Comparison of ENCODE assay signal across 26 cellular contexts in genomic region chr1:41711581-41711980, GRCh38.
"Had no signal": no experiment of that assay in that cellular context is flagged by ENCODE, and none has a peak within 500 bp of the region (broad histone marks: within the 10 kb centered on the region; RNA-seq: fewer than 3 reads in every experiment).

No MANE protein-coding gene starts in this region.

- H3K27ac ChIP-seq: body of pancreas, colonic mucosa, epithelial cell of prostate, esophagus squamous epithelium, heart right ventricle, left lung, parathyroid adenoma, tibial nerve had no signal

- ATAC-seq: activated CD4-positive, alpha-beta T cell treated with anti-CD3 and anti-CD28 coated beads for 36 hours; activated naive CD4-positive, alpha-beta T cell treated with anti-CD3 and anti-CD28 coated beads, Interleukin-2, amount 50 U/mL, for 72 hours; activated T-cell treated with anti-CD3 and anti-CD28 coated beads, Interleukin-2, amount 50 U/mL, for 72 hours; body of pancreas; heart right ventricle; left lung; naive thymus-derived CD4-positive, alpha-beta T cell; right cardiac atrium had no signal

- H3K9me3 ChIP-seq: body of pancreas, colonic mucosa, esophagus squamous epithelium, heart right ventricle, left lung, tibial nerve had no signal

- H3K36me3 ChIP-seq: colonic mucosa, esophagus squamous epithelium, heart right ventricle, left lung, tibial nerve had no signal

- H3K4me1 ChIP-seq: body of pancreas, colonic mucosa, esophagus squamous epithelium, parathyroid adenoma, tibial nerve had no signal

- H3K4me3 ChIP-seq: body of pancreas, colonic mucosa, esophagus squamous epithelium, heart right ventricle, left lung, lung, tibial nerve had no signal

- H3K27me3 ChIP-seq: body of pancreas, colonic mucosa, esophagus squamous epithelium, heart right ventricle, left lung, tibial nerve had no signal

- H3K4me3 Mint-ChIP-seq: activated CD4-positive, alpha-beta T cell treated with anti-CD3 and anti-CD28 coated beads for 36 hours; activated T-cell treated with anti-CD3 and anti-CD28 coated beads, Interleukin-2, amount 50 U/mL, for 72 hours; naive thymus-derived CD4-positive, alpha-beta T cell; T-helper 2 cell treated with Interferon-gamma antibody and Interleukin-4, amounts not matched to agents 5 μg/mL and 100 μg/mL, for 36 hours had no signal

- H3K9me3 Mint-ChIP-seq: T-helper 2 cell treated with Interferon-gamma antibody and Interleukin-4, amounts not matched to agents 5 μg/mL and 100 μg/mL, for 36 hours had no signal

- H3K27me3 Mint-ChIP-seq: activated CD4-positive, alpha-beta T cell treated with anti-CD3 and anti-CD28 coated beads for 36 hours had no signal

- DNase-seq: activated CD4-positive, alpha-beta T cell treated with anti-CD3 and anti-CD28 coated beads for 36 hours; activated CD4-positive, CD25-positive, alpha-beta regulatory T cell; activated naive CD4-positive, alpha-beta T cell; activated T-cell treated with anti-CD3 and anti-CD28 coated beads for 4 hours; activated T-cell treated with anti-CD3 and anti-CD28 coated beads, Interleukin-2, amount 50 U/mL, for 72 hours; aorta; body of pancreas; cerebellar nuclear complex; colonic mucosa; effector CD8-positive, alpha-beta T cell; esophagus squamous epithelium; foreskin melanocyte; heart right ventricle; kidney glomerular epithelial cell; left lung; naive thymus-derived CD4-positive, alpha-beta T cell; stimulated activated CD4-positive, alpha-beta T cell treated with anti-CD3 and anti-CD28 coated beads, Interleukin-15, amount 100 ng/mL, for 24 hours; stimulated activated CD4-positive, alpha-beta T cell treated with anti-CD3 and anti-CD28 coated beads, Interleukin-2, amount 100 ng/mL, for 24 hours; stimulated activated naive CD4-positive, alpha-beta T cell had no signal

- H3K27ac Mint-ChIP-seq: activated CD4-positive, alpha-beta T cell treated with anti-CD3 and anti-CD28 coated beads for 36 hours; activated T-cell treated with anti-CD3 and anti-CD28 coated beads, Interleukin-2, amount 50 U/mL, for 72 hours; T-helper 2 cell treated with Interferon-gamma antibody and Interleukin-4, amounts not matched to agents 5 μg/mL and 100 μg/mL, for 36 hours had no signal
